In genomic region chr19:48739400-48739825, GRCh38 we compare ENCODE assay signal across 9 cellular contexts. TPM values are rescaled to one million over a fixed set of nuclear protein-coding genes. Genes with fewer than 3 reads are reported as not detected.
A peak's percentile ranks its signal among the peaks of the same experiment; 100 is the strongest.
DNase-seq lines count a peak whose midpoint lies in the region; ATAC-seq lines count a peak whose summit lies in the region.
"Had no signal": no experiment of that assay in that cellular context is flagged by ENCODE, and none has a peak within 500 bp of the region (broad histone marks: within the 10 kb centered on the region; RNA-seq: fewer than 3 reads in every experiment).

No MANE protein-coding gene starts in this region.

- peak overlapping the region in 5 of 8 donors; percentile 24 to 64 (median 44) for H3K4me3 Mint-ChIP-seq in CD4-positive, alpha-beta memory T cell

- no peaks in the 10 kb centered on the region for H3K36me3 Mint-ChIP-seq in CD4-positive, alpha-beta memory T cell

- CTCF ChIA-PET in CD4-positive, alpha-beta memory T cell (lab: Charles Lee; ENCODE audit: partially characterized antibody), result interaction anchor here (0.7 to 2.7 kb wide), 11 partner anchors 9 to 253 kb away, joined by 3 to 12 read pairs (median 4); partner anchors contain the start of genes CA11, FGF21 and GYS1

- peaks cover 29% of the 10 kb centered on the region for H3K4me1 ChIP-seq in CD4-positive, alpha-beta memory T cell (ENCODE audit: insufficient read depth, low read length)
- H3K4me1 ChIP-seq in neuron (ENCODE audit: insufficient read depth, low read length), result peaks cover 5% of the 10 kb centered on the region

- no peak overlapping the region for H3K27ac ChIP-seq in CD4-positive, alpha-beta memory T cell (ENCODE audit: low read depth, low read length)

- H3K27me3 Mint-ChIP-seq in CD4-positive, alpha-beta memory T cell, result no peaks in the 10 kb centered on the region

- no peaks in the 10 kb centered on the region for H3K9me3 Mint-ChIP-seq in CD4-positive, alpha-beta memory T cell

- H3K9me3 ChIP-seq in CD4-positive, alpha-beta memory T cell (ENCODE audit: control insufficient read depth in 1 of 2, low read length in 2 of 2), result no peaks in the 10 kb centered on the region
- peaks cover 5% of the 10 kb centered on the region for H3K9me3 ChIP-seq in neuron (ENCODE audit: low read length)

- no peaks in the 10 kb centered on the region for H3K36me3 ChIP-seq in CD4-positive, alpha-beta memory T cell (ENCODE audit: insufficient read depth, low read length)
- no peaks in the 10 kb centered on the region for H3K36me3 ChIP-seq in neuron (ENCODE audit: insufficient read depth, low read length)

- peak overlapping the region in 1 of 2 donors; percentile 24 for H3K4me3 ChIP-seq in CD4-positive, alpha-beta memory T cell (ENCODE audit: low read length in 2 of 2)
- H3K4me3 ChIP-seq in neuron (ENCODE audit: low read length), result peak overlapping the region; percentile 41

- peaks cover 3 to 28% (median 16%) of the 10 kb centered on the region in 4 donors for H3K4me1 Mint-ChIP-seq in CD4-positive, alpha-beta memory T cell

- ATAC-seq in HG02938 (IDR thresholded peaks at IDR 0.05; ENCODE audit: unreplicated experiment), result no peak
- ATAC-seq in HG02870 (IDR thresholded peaks at IDR 0.05; ENCODE audit: unreplicated experiment), result no peak

- intact Hi-C loops in CD4-positive, alpha-beta memory T cell (cut with micrococcal nuclease), result loop anchor here (2.0 kb wide), 2 partner anchors 65 to 103 kb away; partner anchors contain the start of gene DBP

- POLR2A ChIA-PET in CD4-positive, alpha-beta memory T cell (lab: Charles Lee; ENCODE audit: partially characterized antibody), result interaction anchor here (0.6 to 2.7 kb wide), 13 partner anchors 8 to 254 kb away, joined by 3 to 37 read pairs (median 8); partner anchors contain the start of genes CA11, DBP, FUT1 and GYS1

- peak overlapping the region in 2 of 7 donors; percentile 12 to 42 for H3K27ac Mint-ChIP-seq in CD4-positive, alpha-beta memory T cell
- H3K27ac Mint-ChIP-seq: activated CD4-positive, alpha-beta T cell treated with anti-CD3 and anti-CD28 coated beads for 36 hours had no signal

- no peaks in the 10 kb centered on the region for H3K27me3 ChIP-seq in CD4-positive, alpha-beta memory T cell (ENCODE audit: insufficient read depth, low read length)
- H3K27me3 ChIP-seq in neuron (ENCODE audit: insufficient read depth, low read length), result peaks cover 14% of the 10 kb centered on the region

- H2AFZ ChIP-seq in neuron (ENCODE audit: low read depth, low read length), result peak overlapping the region; percentile 85

- peak in 1 of 5 donors; percentile 34 for DNase-seq in CD4-positive, alpha-beta memory T cell
- DNase-seq in NCI-H69 (lab: John Stamatoyannopoulos, UW) (peak; percentile 75), epidermal melanocyte (ENCODE audit: insufficient read length, low spot score) (peak; percentile 7), GM19240 (ENCODE audit: insufficient read length, low spot score) (no peak), NCI-H1436 treated with DMSO at 0.1 percent for 48 hours (lab: John Stamatoyannopoulos, UW) (no peak)

RNA-seq across cellular contexts. Expression of gene RASIP1, which starts 1.0 kb away (rescaled TPM):
- total RNA-seq in CD4-positive, alpha-beta memory T cell, result under 1 TPM in 1 of 2 experiments, not detected in 1; 0.22 TPM
- polyA plus RNA-seq in CD4-positive, alpha-beta memory T cell, result under 1 TPM; 0.10 to 0.25 TPM

RNA-seq across cellular contexts. Expression of gene IZUMO1, which starts 7.3 kb away (rescaled TPM):
- total RNA-seq in CD4-positive, alpha-beta memory T cell, result not detected
- not detected for polyA plus RNA-seq in CD4-positive, alpha-beta memory T cell
- total RNA-seq: activated CD4-positive, alpha-beta T cell treated with anti-CD3 and anti-CD28 coated beads for 36 hours had no signal

RNA-seq across cellular contexts. Expression of gene FUT1, which starts 13.0 kb away (rescaled TPM):
- total RNA-seq in CD4-positive, alpha-beta memory T cell, result under 1 TPM; 0.22 to 0.32 TPM
- polyA plus RNA-seq in CD4-positive, alpha-beta memory T cell, result under 1 TPM in 1 of 2 donors, not detected in 1; 0.11 TPM

RNA-seq across cellular contexts. Expression of gene FGF21, which starts 15.9 kb away (rescaled TPM):
- total RNA-seq in CD4-positive, alpha-beta memory T cell, result not detected
- polyA plus RNA-seq in CD4-positive, alpha-beta memory T cell, result not detected
- total RNA-seq: activated CD4-positive, alpha-beta T cell treated with anti-CD3 and anti-CD28 coated beads for 36 hours had no signal

RNA-seq across cellular contexts. Expression of gene MAMSTR, which starts 19.9 kb away (rescaled TPM):
- 1 to 10 TPM; 2.1 to 2.5 TPM for total RNA-seq in CD4-positive, alpha-beta memory T cell
- polyA plus RNA-seq in CD4-positive, alpha-beta memory T cell, result under 1 TPM; 0.71 to 0.73 TPM

Comparison
In these comparisons a context has a peak if more than half of its experiments do, and no peak if none do; other contexts are left out.
1. DNase-seq: peak in NCI-H69 (single experiment) and epidermal melanocyte (single experiment); none in GM19240 (single experiment) and NCI-H1436 treated with DMSO at 0.1 percent for 48 hours (single experiment).